In the genomic region with DNA sequence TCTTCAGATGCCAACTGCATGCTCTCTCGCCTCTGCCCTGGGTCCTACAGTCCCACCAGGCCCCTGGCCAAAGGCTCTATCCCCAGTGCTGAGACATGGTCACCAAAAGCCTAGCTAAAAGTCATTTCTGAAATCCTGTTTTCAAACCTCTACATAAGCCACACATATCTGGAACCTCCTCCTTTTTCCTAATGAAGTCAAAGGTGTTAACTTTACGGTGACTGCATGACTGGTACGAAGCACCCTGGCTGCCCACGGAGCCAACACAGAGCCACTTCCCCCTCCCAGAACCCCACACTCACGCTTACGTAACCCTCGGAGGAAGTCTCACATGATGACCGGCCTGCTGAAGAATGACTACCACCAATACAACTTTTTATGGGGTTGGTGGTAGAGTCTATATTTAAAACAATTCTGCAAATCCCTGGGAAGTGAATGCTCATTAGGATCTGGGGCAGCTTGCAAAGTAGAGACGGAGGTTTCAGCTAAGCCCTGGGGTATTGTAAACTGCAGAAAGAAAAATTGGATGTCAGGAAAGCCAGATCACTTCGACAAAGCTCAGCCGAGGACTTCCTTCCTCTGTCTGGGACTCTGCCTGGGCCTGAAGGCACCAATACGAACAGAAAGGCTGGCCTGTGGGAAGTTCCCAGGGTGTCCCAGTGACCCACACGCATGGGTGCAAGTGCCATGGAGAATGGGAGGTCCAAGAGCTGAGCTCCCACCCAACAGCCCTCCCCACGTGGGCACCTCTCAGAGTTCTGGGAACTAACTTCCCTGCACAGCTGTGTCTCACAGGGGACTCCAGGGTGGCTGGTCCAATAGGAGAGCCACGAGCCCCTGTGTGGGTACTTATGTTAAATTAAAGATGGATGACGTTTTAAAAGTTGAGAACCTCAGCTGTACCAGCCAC, we compare ENCODE assay signal across 1 cellular context.
TF ChIP-seq lines count a peak whose summit lies in the region.

No MANE protein-coding gene starts in this region.

TF ChIP-seq in GM23338, 12 proteins besides CTCF, POLR2A, EP300 and RAD21 (continued from another document):
- TF ChIP-seq, protein P1, sequence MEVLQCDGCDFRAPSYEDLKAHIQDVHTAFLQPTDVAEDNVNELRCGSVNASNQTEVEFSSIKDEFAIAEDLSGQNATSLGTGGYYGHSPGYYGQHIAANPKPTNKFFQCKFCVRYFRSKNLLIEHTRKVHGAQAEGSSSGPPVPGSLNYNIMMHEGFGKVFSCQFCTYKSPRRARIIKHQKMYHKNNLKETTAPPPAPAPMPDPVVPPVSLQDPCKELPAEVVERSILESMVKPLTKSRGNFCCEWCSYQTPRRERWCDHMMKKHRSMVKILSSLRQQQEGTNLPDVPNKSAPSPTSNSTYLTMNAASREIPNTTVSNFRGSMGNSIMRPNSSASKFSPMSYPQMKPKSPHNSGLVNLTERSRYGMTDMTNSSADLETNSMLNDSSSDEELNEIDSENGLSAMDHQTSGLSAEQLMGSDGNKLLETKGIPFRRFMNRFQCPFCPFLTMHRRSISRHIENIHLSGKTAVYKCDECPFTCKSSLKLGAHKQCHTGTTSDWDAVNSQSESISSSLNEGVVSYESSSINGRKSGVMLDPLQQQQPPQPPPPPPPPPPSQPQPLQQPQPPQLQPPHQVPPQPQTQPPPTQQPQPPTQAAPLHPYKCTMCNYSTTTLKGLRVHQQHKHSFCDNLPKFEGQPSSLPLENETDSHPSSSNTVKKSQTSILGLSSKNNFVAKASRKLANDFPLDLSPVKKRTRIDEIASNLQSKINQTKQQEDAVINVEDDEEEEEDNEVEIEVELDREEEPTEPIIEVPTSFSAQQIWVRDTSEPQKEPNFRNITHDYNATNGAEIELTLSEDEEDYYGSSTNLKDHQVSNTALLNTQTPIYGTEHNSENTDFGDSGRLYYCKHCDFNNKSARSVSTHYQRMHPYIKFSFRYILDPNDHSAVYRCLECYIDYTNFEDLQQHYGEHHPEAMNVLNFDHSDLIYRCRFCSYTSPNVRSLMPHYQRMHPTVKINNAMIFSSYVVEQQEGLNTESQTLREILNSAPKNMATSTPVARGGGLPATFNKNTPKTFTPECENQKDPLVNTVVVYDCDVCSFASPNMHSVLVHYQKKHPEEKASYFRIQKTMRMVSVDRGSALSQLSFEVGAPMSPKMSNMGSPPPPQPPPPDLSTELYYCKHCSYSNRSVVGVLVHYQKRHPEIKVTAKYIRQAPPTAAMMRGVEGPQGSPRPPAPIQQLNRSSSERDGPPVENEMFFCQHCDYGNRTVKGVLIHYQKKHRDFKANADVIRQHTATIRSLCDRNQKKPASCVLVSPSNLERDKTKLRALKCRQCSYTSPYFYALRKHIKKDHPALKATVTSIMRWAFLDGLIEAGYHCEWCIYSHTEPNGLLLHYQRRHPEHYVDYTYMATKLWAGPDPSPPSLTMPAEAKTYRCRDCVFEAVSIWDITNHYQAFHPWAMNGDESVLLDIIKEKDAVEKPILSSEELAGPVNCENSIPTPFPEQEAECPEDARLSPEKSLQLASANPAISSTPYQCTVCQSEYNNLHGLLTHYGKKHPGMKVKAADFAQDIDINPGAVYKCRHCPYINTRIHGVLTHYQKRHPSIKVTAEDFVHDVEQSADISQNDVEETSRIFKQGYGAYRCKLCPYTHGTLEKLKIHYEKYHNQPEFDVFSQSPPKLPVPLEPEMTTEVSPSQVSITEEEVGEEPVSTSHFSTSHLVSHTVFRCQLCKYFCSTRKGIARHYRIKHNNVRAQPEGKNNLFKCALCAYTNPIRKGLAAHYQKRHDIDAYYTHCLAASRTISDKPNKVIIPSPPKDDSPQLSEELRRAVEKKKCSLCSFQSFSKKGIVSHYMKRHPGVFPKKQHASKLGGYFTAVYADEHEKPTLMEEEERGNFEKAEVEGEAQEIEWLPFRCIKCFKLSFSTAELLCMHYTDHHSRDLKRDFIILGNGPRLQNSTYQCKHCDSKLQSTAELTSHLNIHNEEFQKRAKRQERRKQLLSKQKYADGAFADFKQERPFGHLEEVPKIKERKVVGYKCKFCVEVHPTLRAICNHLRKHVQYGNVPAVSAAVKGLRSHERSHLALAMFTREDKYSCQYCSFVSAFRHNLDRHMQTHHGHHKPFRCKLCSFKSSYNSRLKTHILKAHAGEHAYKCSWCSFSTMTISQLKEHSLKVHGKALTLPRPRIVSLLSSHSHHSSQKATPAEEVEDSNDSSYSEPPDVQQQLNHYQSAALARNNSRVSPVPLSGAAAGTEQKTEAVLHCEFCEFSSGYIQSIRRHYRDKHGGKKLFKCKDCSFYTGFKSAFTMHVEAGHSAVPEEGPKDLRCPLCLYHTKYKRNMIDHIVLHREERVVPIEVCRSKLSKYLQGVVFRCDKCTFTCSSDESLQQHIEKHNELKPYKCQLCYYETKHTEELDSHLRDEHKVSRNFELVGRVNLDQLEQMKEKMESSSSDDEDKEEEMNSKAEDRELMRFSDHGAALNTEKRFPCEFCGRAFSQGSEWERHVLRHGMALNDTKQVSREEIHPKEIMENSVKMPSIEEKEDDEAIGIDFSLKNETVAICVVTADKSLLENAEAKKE (CRISPR knock-in tag; IDR thresholded peaks at IDR 0.05): no peak
- TF ChIP-seq ZNF114 (CRISPR knock-in tag; IDR thresholded peaks at IDR 0.05) (no peak), CREB1 (CRISPR knock-in tag; IDR thresholded peaks at IDR 0.05; ENCODE audit: low read depth) (no peak), EZH2 (IDR thresholded peaks at IDR 0.05; ENCODE audit: low read depth, unreplicated experiment) (no peak)
